In genomic region chr1:154957258-154957657, GRCh38 we compare ENCODE assay signal across 1 cellular context.
TF ChIP-seq lines count a peak whose summit lies in the region.

No MANE protein-coding gene starts in this region.

TF ChIP-seq in H1, 55 proteins besides CTCF, POLR2A, EP300 and RAD21:
- TF ChIP-seq FOSL1 (IDR thresholded peaks at IDR 0.05; ENCODE audit: insufficient read depth, low read depth, low read length) (no peak), HDAC2 (IDR thresholded peaks at IDR 0.05; ENCODE audit: borderline replicate concordance in 1 of 2, low read depth in 2 of 2, low read length in 2 of 2) (no peak), JUND (IDR thresholded peaks at IDR 0.05; ENCODE audit: low read length) (no peak), SUZ12 (IDR thresholded peaks at IDR 0.05; ENCODE audit: low read length) (no peak), RXRA (IDR thresholded peaks at IDR 0.05; ENCODE audit: insufficient read depth, low read depth, low read length) (no peak), SP4 (IDR thresholded peaks at IDR 0.05; ENCODE audit: low read length) (no peak), GABPA (IDR thresholded peaks at IDR 0.05; ENCODE audit: borderline replicate concordance, insufficient read depth, low read length) (no peak), POLR2AphosphoS5 (IDR thresholded peaks at IDR 0.05; ENCODE audit: low read depth, low read length) (no peak), HDAC6 (IDR thresholded peaks at IDR 0.05; ENCODE audit: low read depth, low read length) (no peak), KDM5A (IDR thresholded peaks at IDR 0.05; ENCODE audit: low read length) (no peak), SP1 (IDR thresholded peaks at IDR 0.05; ENCODE audit: low read depth, low read length) (no peak), SIRT6 (IDR thresholded peaks at IDR 0.05; ENCODE audit: low read length) (no peak), ZNF274 (IDR thresholded peaks at IDR 0.05; ENCODE audit: borderline replicate concordance, extremely low read depth, low read length) (no peak), SAP30 (IDR thresholded peaks at IDR 0.05; ENCODE audit: insufficient read depth, insufficient replicate concordance, low read length) (no peak), RBBP5 (IDR thresholded peaks at IDR 0.05; ENCODE audit: borderline replicate concordance, low read depth, low read length) (no peak)
- TF ChIP-seq, protein P1, sequence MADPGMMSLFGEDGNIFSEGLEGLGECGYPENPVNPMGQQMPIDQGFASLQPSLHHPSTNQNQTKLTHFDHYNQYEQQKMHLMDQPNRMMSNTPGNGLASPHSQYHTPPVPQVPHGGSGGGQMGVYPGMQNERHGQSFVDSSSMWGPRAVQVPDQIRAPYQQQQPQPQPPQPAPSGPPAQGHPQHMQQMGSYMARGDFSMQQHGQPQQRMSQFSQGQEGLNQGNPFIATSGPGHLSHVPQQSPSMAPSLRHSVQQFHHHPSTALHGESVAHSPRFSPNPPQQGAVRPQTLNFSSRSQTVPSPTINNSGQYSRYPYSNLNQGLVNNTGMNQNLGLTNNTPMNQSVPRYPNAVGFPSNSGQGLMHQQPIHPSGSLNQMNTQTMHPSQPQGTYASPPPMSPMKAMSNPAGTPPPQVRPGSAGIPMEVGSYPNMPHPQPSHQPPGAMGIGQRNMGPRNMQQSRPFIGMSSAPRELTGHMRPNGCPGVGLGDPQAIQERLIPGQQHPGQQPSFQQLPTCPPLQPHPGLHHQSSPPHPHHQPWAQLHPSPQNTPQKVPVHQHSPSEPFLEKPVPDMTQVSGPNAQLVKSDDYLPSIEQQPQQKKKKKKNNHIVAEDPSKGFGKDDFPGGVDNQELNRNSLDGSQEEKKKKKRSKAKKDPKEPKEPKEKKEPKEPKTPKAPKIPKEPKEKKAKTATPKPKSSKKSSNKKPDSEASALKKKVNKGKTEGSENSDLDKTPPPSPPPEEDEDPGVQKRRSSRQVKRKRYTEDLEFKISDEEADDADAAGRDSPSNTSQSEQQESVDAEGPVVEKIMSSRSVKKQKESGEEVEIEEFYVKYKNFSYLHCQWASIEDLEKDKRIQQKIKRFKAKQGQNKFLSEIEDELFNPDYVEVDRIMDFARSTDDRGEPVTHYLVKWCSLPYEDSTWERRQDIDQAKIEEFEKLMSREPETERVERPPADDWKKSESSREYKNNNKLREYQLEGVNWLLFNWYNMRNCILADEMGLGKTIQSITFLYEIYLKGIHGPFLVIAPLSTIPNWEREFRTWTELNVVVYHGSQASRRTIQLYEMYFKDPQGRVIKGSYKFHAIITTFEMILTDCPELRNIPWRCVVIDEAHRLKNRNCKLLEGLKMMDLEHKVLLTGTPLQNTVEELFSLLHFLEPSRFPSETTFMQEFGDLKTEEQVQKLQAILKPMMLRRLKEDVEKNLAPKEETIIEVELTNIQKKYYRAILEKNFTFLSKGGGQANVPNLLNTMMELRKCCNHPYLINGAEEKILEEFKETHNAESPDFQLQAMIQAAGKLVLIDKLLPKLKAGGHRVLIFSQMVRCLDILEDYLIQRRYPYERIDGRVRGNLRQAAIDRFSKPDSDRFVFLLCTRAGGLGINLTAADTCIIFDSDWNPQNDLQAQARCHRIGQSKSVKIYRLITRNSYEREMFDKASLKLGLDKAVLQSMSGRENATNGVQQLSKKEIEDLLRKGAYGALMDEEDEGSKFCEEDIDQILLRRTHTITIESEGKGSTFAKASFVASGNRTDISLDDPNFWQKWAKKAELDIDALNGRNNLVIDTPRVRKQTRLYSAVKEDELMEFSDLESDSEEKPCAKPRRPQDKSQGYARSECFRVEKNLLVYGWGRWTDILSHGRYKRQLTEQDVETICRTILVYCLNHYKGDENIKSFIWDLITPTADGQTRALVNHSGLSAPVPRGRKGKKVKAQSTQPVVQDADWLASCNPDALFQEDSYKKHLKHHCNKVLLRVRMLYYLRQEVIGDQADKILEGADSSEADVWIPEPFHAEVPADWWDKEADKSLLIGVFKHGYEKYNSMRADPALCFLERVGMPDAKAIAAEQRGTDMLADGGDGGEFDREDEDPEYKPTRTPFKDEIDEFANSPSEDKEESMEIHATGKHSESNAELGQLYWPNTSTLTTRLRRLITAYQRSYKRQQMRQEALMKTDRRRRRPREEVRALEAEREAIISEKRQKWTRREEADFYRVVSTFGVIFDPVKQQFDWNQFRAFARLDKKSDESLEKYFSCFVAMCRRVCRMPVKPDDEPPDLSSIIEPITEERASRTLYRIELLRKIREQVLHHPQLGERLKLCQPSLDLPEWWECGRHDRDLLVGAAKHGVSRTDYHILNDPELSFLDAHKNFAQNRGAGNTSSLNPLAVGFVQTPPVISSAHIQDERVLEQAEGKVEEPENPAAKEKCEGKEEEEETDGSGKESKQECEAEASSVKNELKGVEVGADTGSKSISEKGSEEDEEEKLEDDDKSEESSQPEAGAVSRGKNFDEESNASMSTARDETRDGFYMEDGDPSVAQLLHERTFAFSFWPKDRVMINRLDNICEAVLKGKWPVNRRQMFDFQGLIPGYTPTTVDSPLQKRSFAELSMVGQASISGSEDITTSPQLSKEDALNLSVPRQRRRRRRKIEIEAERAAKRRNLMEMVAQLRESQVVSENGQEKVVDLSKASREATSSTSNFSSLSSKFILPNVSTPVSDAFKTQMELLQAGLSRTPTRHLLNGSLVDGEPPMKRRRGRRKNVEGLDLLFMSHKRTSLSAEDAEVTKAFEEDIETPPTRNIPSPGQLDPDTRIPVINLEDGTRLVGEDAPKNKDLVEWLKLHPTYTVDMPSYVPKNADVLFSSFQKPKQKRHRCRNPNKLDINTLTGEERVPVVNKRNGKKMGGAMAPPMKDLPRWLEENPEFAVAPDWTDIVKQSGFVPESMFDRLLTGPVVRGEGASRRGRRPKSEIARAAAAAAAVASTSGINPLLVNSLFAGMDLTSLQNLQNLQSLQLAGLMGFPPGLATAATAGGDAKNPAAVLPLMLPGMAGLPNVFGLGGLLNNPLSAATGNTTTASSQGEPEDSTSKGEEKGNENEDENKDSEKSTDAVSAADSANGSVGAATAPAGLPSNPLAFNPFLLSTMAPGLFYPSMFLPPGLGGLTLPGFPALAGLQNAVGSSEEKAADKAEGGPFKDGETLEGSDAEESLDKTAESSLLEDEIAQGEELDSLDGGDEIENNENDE (IDR thresholded peaks at IDR 0.05; ENCODE audit: insufficient replicate concordance, low read length) = no peak
